ENCODE assay signal across 26 cellular contexts in genomic region chr1:162291000-162291399, GRCh38.
"Had no signal": no experiment of that assay in that cellular context is flagged by ENCODE, and none has a peak within 500 bp of the region (broad histone marks: within the 10 kb centered on the region; RNA-seq: fewer than 3 reads in every experiment).

No MANE protein-coding gene starts in this region.

- DNase-seq: activated B cell treated with CpG ODN at 0.5 μM for 24 hours; activated CD4-positive, alpha-beta memory T cell treated with anti-CD3 and anti-CD28 coated beads for 36 hours; activated CD4-positive, alpha-beta T cell treated with anti-CD3 and anti-CD28 coated beads for 4 hours; activated CD4-positive, alpha-beta T cell treated with anti-CD3 and anti-CD28 coated beads, Interleukin-2, amount 10 ng/mL, durations not matched to agents 24 days and 14 days; activated CD4-positive, alpha-beta T cell treated with anti-CD3 and anti-CD28 coated beads, Interleukin-2, amount 50 U/mL, for 1 hour; activated CD4-positive, alpha-beta T cell treated with anti-CD3 and anti-CD28 coated beads, Interleukin-2, amount 50 U/mL, for 4 hours; activated CD4-positive, CD25-positive, alpha-beta regulatory T cell treated with anti-CD3 and anti-CD28 coated beads, Interleukin-2, amount 50 U/mL, for 72 hours; activated CD8-positive, alpha-beta memory T cell treated with anti-CD3 and anti-CD28 coated beads, Interleukin-2, amount 10 ng/mL, durations not matched to agents 7 days and 5 days; activated CD8-positive, alpha-beta memory T cell treated with anti-CD3 and anti-CD28 coated beads, Interleukin-2, amount 50 U/mL, for 48 hours; activated CD8-positive, alpha-beta T cell treated with anti-CD3 and anti-CD28 coated beads for 36 hours; activated effector memory CD4-positive, alpha-beta T cell treated with Interleukin-2 at 50 U/mL for 16 hours; activated gamma-delta T cell; activated naive CD4-positive, alpha-beta T cell treated with anti-CD3 and anti-CD28 coated beads, Interleukin-2, amount 10 ng/mL, durations not matched to agents 7 days and 5 days; activated naive CD4-positive, alpha-beta T cell treated with Interleukin-2 at 50 U/mL for 16 hours; activated naive CD8-positive, alpha-beta T cell treated with anti-CD3 and anti-CD28 coated beads, Interleukin-2, amount 10 ng/mL, durations not matched to agents 7 days and 5 days; activated naive CD8-positive, alpha-beta T cell treated with anti-CD3 and anti-CD28 coated beads, Interleukin-2, amount 50 U/mL, for 24 hours; activated T-cell treated with anti-CD3 and anti-CD28 coated beads, Interleukin-2, amount 50 U/mL, for 24 hours; activated T-cell treated with anti-CD3 and anti-CD28 coated beads, Interleukin-2, amount 50 U/mL, for 48 hours; aorta; central memory CD4-positive, alpha-beta T cell; SW 1271; T-helper 1 cell; T-helper 2 cell; T-helper 9 cell had no signal

- ATAC-seq: activated CD8-positive, alpha-beta memory T cell treated with anti-CD3 and anti-CD28 coated beads, Interleukin-2, amount 10 ng/mL, durations not matched to agents 7 days and 5 days; activated CD8-positive, alpha-beta T cell treated with anti-CD3 and anti-CD28 coated beads for 36 hours; activated naive CD8-positive, alpha-beta T cell treated with anti-CD3 and anti-CD28 coated beads, Interleukin-2, amount 50 U/mL, for 24 hours had no signal

- H3K27ac ChIP-seq: VCaP had no signal

- FAIRE-seq: TTC549 had no signal
